In the genomic region with DNA sequence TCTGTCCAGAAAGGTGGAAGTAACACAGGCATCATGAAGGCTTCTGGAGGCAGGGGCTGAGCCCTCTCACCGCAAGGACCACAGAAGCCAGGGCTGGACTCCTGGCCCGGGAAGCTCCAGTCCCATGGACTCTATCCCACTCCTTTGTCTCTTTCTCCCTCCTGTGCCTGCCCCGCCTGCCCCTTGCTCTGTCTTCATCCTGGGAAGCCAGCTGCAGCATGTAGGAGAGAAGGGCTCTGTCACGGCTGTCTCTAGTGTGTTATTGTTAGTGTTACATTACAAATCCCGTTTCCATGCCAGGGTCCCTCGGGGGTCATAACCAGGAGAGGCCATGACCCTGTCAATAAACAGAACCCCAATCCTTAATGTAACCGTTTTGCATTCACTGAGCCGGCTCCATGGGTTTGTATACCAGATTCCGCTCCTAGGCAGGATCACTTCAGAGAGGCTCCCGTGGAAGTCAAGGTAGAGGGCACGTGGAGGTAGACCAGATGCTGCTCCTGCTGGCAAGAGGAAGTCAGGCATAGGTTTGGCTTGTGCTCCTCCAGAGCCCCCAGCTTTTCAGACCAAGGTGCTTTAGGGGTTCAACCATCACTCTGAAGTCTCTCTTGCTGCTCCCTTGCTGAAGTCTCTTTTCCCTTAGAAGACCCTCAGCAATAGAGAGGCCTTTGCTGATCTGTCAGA, we compare ENCODE assay signal across 1 cellular context.
TF ChIP-seq lines count a peak whose summit lies in the region.

No MANE protein-coding gene starts in this region.

TF ChIP-seq in IMR-90, 13 proteins besides CTCF, POLR2A, EP300 and RAD21:
- TF ChIP-seq, protein P1, sequence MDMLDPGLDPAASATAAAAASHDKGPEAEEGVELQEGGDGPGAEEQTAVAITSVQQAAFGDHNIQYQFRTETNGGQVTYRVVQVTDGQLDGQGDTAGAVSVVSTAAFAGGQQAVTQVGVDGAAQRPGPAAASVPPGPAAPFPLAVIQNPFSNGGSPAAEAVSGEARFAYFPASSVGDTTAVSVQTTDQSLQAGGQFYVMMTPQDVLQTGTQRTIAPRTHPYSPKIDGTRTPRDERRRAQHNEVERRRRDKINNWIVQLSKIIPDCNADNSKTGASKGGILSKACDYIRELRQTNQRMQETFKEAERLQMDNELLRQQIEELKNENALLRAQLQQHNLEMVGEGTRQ (IDR thresholded peaks at IDR 0.05; ENCODE audit: low read depth, low read length), result no peak
- no peak for TF ChIP-seq MAZ (IDR thresholded peaks at IDR 0.05; ENCODE audit: borderline replicate concordance, low read depth, low read length)
- TF ChIP-seq SMC3 (IDR thresholded peaks at IDR 0.05; ENCODE audit: low read depth, low read length), result no peak
- no peak for TF ChIP-seq MAFK (IDR thresholded peaks at IDR 0.05; ENCODE audit: low read depth, low read length)
- TF ChIP-seq, protein P2, sequence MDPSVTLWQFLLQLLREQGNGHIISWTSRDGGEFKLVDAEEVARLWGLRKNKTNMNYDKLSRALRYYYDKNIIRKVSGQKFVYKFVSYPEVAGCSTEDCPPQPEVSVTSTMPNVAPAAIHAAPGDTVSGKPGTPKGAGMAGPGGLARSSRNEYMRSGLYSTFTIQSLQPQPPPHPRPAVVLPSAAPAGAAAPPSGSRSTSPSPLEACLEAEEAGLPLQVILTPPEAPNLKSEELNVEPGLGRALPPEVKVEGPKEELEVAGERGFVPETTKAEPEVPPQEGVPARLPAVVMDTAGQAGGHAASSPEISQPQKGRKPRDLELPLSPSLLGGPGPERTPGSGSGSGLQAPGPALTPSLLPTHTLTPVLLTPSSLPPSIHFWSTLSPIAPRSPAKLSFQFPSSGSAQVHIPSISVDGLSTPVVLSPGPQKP (IDR thresholded peaks at IDR 0.05; ENCODE audit: borderline replicate concordance, low read depth, low read length), result no peak
- no peak for TF ChIP-seq MXI1 (IDR thresholded peaks at IDR 0.05; ENCODE audit: borderline replicate concordance, low read depth, low read length)
- TF ChIP-seq FOS (IDR thresholded peaks at IDR 0.05; ENCODE audit: low read depth, low read length), result no peak
